ENCODE assay signal across 1 cellular context in genomic region chr6:20402181-20403079, GRCh38.
TF ChIP-seq lines count a peak whose summit lies in the region.

No MANE protein-coding gene starts in this region.

TF ChIP-seq in HEK293, 187 proteins besides CTCF, POLR2A, EP300 and RAD21 (continued from another document and continues in another):
- TF ChIP-seq ZSCAN4 (tag by site-specific recombination; IDR thresholded peaks at IDR 0.05) (no peak), ZNF521 (tag by site-specific recombination; IDR thresholded peaks at IDR 0.05) (no peak), ZNF146 (tag by site-specific recombination; IDR thresholded peaks at IDR 0.05) (no peak), ZNF785 (tag by site-specific recombination; IDR thresholded peaks at IDR 0.05) (no peak), ZNF2 (tag by site-specific recombination; IDR thresholded peaks at IDR 0.05) (0 out of 2 replicates have a peak, but pooled peaks have one; percentile 39), ZNF324 (tag by site-specific recombination; IDR thresholded peaks at IDR 0.05) (no peak), KLF10 (tag by site-specific recombination; IDR thresholded peaks at IDR 0.05) (no peak), ZNF670 (tag by site-specific recombination; IDR thresholded peaks at IDR 0.05; ENCODE audit: low read depth) (no peak), ZNF747 (tag by site-specific recombination; IDR thresholded peaks at IDR 0.05) (no peak), ZNF37A (tag by site-specific recombination; IDR thresholded peaks at IDR 0.05) (no peak), ZNF157 (tag by site-specific recombination; IDR thresholded peaks at IDR 0.05) (no peak), PBX3 (CRISPR knock-in tag; IDR thresholded peaks at IDR 0.05) (peak; percentile 61; the same call in 1 of the 2 replicates), ZNF184 (tag by site-specific recombination; IDR thresholded peaks at IDR 0.05) (no peak), ZNF768 (tag by site-specific recombination; IDR thresholded peaks at IDR 0.05) (no peak), ZNF155 (tag by site-specific recombination; IDR thresholded peaks at IDR 0.05) (no peak), ZNF26 (tag by site-specific recombination; IDR thresholded peaks at IDR 0.05) (no peak), ZNF473 (tag by site-specific recombination; IDR thresholded peaks at IDR 0.05) (no peak), ZBTB21 (tag by site-specific recombination; IDR thresholded peaks at IDR 0.05) (no peak), ZNF394 (tag by site-specific recombination; IDR thresholded peaks at IDR 0.05; ENCODE audit: borderline replicate concordance) (0 out of 2 replicates have a peak, but pooled peaks have one; percentile 6), ZNF837 (tag by site-specific recombination; IDR thresholded peaks at IDR 0.05) (no peak), ZNF677 (tag by site-specific recombination; IDR thresholded peaks at IDR 0.05) (no peak), TSHZ1 (tag by site-specific recombination; IDR thresholded peaks at IDR 0.05; ENCODE audit: borderline replicate concordance) (no peak), PRDM6 (tag by site-specific recombination; IDR thresholded peaks at IDR 0.05) (no peak), WT1 (tag by site-specific recombination; IDR thresholded peaks at IDR 0.05) (no peak; the same call in 1 of the 2 replicates), ZNF416 (tag by site-specific recombination; IDR thresholded peaks at IDR 0.05) (no peak), ZEB2 (tag by site-specific recombination; IDR thresholded peaks at IDR 0.05) (no peak), ZNF18 (tag by site-specific recombination; IDR thresholded peaks at IDR 0.05) (no peak), ZNF148 (tag by site-specific recombination; IDR thresholded peaks at IDR 0.05; ENCODE audit: borderline replicate concordance) (no peak), ZFHX2 (tag by site-specific recombination; conservative IDR thresholded peaks at IDR 0.05) (no peak), ZNF639 (tag by site-specific recombination; IDR thresholded peaks at IDR 0.05) (0 out of 2 replicates have a peak, but pooled peaks have one; percentile 15), MZF1 (tag by site-specific recombination; IDR thresholded peaks at IDR 0.05; ENCODE audit: borderline replicate concordance) (no peak), TRIM28 (IDR thresholded peaks at IDR 0.05; ENCODE audit: borderline replicate concordance, low read length) (no peak), KLF16 (tag by site-specific recombination; IDR thresholded peaks at IDR 0.05) (no peak), ZIC2 (tag by site-specific recombination; IDR thresholded peaks at IDR 0.05) (no peak), ZNF24 (tag by site-specific recombination; IDR thresholded peaks at IDR 0.05) (no peak), ZNF10 (tag by site-specific recombination; IDR thresholded peaks at IDR 0.05) (no peak), ZNF354C (tag by site-specific recombination; IDR thresholded peaks at IDR 0.05; ENCODE audit: borderline replicate concordance, low read depth) (no peak), ZNF433 (tag by site-specific recombination; IDR thresholded peaks at IDR 0.05; ENCODE audit: low read depth) (no peak), ZNF701 (tag by site-specific recombination; IDR thresholded peaks at IDR 0.05) (no peak), ZNF223 (tag by site-specific recombination; IDR thresholded peaks at IDR 0.05) (no peak)
- TF ChIP-seq, protein P1, sequence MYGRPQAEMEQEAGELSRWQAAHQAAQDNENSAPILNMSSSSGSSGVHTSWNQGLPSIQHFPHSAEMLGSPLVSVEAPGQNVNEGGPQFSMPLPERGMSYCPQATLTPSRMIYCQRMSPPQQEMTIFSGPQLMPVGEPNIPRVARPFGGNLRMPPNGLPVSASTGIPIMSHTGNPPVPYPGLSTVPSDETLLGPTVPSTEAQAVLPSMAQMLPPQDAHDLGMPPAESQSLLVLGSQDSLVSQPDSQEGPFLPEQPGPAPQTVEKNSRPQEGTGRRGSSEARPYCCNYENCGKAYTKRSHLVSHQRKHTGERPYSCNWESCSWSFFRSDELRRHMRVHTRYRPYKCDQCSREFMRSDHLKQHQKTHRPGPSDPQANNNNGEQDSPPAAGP (tag by site-specific recombination; IDR thresholded peaks at IDR 0.05) = no peak
- TF ChIP-seq, protein P2, sequence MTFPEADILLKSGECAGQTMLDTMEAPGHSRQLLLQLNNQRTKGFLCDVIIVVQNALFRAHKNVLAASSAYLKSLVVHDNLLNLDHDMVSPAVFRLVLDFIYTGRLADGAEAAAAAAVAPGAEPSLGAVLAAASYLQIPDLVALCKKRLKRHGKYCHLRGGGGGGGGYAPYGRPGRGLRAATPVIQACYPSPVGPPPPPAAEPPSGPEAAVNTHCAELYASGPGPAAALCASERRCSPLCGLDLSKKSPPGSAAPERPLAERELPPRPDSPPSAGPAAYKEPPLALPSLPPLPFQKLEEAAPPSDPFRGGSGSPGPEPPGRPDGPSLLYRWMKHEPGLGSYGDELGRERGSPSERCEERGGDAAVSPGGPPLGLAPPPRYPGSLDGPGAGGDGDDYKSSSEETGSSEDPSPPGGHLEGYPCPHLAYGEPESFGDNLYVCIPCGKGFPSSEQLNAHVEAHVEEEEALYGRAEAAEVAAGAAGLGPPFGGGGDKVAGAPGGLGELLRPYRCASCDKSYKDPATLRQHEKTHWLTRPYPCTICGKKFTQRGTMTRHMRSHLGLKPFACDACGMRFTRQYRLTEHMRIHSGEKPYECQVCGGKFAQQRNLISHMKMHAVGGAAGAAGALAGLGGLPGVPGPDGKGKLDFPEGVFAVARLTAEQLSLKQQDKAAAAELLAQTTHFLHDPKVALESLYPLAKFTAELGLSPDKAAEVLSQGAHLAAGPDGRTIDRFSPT (tag by site-specific recombination; IDR thresholded peaks at IDR 0.05) = no peak
- TF ChIP-seq, protein P3, sequence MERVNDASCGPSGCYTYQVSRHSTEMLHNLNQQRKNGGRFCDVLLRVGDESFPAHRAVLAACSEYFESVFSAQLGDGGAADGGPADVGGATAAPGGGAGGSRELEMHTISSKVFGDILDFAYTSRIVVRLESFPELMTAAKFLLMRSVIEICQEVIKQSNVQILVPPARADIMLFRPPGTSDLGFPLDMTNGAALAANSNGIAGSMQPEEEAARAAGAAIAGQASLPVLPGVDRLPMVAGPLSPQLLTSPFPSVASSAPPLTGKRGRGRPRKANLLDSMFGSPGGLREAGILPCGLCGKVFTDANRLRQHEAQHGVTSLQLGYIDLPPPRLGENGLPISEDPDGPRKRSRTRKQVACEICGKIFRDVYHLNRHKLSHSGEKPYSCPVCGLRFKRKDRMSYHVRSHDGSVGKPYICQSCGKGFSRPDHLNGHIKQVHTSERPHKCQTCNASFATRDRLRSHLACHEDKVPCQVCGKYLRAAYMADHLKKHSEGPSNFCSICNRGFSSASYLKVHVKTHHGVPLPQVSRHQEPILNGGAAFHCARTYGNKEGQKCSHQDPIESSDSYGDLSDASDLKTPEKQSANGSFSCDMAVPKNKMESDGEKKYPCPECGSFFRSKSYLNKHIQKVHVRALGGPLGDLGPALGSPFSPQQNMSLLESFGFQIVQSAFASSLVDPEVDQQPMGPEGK (tag by site-specific recombination; IDR thresholded peaks at IDR 0.05) = no peak; the same call in none of the 2 replicates
